1 cellular context compared by ENCODE assay signal in the genomic region with DNA sequence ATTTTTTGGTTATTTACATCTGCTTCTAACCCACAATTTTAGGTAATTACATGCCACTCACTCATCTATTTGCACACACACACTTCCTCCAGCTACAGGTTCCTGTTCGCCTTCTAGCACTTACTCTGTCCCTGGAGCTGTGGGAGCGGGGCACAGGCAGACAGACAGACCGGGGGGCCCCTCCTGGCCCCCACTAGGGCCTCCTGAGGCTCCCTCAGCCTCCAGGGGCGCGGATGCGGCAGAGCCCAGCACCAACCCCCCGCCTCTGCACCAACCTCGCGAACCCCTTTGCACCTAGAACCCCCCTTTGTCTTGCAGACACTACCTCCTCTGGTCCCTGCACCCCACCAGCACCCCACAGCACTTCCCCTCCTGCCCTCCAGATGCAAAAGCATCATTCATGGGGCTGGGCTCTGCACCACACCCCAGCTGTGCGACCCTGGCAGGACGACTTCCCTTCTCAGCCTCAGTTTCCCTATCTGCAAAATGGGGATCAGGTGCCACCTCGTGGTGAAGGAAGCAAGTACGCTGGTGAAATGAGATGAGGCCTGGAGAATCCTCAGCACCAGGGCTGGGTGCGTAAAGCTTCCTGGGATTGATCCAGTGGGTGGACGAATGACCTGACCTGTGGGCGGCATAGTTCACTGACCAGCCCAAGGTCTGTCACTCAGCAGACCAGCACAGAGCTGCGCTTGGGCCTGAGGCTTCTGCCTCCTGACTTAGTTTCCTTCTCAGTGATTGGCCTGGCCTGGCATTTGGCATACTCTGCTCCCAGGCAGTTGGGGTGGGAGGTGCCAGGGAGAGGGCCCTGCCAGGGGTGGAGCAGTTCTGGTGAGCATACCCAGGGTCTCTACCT.
TF ChIP-seq lines count a peak whose summit lies in the region.

No MANE protein-coding gene starts in this region.

TF ChIP-seq in HepG2, 621 proteins besides CTCF, POLR2A, EP300 and RAD21 (continued from another document and continues in another):
- TF ChIP-seq, protein P1, sequence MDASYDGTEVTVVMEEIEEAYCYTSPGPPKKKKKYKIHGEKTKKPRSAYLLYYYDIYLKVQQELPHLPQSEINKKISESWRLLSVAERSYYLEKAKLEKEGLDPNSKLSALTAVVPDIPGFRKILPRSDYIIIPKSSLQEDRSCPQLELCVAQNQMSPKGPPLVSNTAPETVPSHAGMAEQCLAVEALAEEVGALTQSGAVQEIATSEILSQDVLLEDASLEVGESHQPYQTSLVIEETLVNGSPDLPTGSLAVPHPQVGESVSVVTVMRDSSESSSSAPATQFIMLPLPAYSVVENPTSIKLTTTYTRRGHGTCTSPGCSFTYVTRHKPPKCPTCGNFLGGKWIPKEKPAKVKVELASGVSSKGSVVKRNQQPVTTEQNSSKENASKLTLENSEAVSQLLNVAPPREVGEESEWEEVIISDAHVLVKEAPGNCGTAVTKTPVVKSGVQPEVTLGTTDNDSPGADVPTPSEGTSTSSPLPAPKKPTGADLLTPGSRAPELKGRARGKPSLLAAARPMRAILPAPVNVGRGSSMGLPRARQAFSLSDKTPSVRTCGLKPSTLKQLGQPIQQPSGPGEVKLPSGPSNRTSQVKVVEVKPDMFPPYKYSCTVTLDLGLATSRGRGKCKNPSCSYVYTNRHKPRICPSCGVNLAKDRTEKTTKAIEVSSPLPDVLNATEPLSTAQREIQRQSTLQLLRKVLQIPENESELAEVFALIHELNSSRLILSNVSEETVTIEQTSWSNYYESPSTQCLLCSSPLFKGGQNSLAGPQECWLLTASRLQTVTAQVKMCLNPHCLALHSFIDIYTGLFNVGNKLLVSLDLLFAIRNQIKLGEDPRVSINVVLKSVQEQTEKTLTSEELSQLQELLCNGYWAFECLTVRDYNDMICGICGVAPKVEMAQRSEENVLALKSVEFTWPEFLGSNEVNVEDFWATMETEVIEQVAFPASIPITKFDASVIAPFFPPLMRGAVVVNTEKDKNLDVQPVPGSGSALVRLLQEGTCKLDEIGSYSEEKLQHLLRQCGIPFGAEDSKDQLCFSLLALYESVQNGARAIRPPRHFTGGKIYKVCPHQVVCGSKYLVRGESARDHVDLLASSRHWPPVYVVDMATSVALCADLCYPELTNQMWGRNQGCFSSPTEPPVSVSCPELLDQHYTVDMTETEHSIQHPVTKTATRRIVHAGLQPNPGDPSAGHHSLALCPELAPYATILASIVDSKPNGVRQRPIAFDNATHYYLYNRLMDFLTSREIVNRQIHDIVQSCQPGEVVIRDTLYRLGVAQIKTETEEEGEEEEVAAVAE (CRISPR knock-in tag; IDR thresholded peaks at IDR 0.05; ENCODE audit: borderline replicate concordance): no peak
- TF ChIP-seq, protein P2, sequence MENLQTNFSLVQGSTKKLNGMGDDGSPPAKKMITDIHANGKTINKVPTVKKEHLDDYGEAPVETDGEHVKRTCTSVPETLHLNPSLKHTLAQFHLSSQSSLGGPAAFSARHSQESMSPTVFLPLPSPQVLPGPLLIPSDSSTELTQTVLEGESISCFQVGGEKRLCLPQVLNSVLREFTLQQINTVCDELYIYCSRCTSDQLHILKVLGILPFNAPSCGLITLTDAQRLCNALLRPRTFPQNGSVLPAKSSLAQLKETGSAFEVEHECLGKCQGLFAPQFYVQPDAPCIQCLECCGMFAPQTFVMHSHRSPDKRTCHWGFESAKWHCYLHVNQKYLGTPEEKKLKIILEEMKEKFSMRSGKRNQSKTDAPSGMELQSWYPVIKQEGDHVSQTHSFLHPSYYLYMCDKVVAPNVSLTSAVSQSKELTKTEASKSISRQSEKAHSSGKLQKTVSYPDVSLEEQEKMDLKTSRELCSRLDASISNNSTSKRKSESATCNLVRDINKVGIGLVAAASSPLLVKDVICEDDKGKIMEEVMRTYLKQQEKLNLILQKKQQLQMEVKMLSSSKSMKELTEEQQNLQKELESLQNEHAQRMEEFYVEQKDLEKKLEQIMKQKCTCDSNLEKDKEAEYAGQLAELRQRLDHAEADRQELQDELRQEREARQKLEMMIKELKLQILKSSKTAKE (CRISPR knock-in tag; IDR thresholded peaks at IDR 0.05; ENCODE audit: borderline replicate concordance): no peak
- TF ChIP-seq TBX2 (CRISPR knock-in tag; IDR thresholded peaks at IDR 0.05; ENCODE audit: borderline replicate concordance): no peak
- TF ChIP-seq HOXD1 (CRISPR knock-in tag; IDR thresholded peaks at IDR 0.05): no peak
- TF ChIP-seq ZNF547 (CRISPR knock-in tag; IDR thresholded peaks at IDR 0.05): no peak
- no peak for TF ChIP-seq PPARG (CRISPR knock-in tag; conservative IDR thresholded peaks at IDR 0.05)
- TF ChIP-seq, protein P3, sequence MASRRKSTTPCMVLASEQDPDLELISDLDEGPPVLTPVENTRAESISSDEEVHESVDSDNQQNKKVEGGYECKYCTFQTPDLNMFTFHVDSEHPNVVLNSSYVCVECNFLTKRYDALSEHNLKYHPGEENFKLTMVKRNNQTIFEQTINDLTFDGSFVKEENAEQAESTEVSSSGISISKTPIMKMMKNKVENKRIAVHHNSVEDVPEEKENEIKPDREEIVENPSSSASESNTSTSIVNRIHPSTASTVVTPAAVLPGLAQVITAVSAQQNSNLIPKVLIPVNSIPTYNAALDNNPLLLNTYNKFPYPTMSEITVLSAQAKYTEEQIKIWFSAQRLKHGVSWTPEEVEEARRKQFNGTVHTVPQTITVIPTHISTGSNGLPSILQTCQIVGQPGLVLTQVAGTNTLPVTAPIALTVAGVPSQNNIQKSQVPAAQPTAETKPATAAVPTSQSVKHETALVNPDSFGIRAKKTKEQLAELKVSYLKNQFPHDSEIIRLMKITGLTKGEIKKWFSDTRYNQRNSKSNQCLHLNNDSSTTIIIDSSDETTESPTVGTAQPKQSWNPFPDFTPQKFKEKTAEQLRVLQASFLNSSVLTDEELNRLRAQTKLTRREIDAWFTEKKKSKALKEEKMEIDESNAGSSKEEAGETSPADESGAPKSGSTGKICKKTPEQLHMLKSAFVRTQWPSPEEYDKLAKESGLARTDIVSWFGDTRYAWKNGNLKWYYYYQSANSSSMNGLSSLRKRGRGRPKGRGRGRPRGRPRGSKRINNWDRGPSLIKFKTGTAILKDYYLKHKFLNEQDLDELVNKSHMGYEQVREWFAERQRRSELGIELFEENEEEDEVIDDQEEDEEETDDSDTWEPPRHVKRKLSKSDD (CRISPR knock-in tag; IDR thresholded peaks at IDR 0.05; ENCODE audit: low read depth): no peak
- no peak for TF ChIP-seq HCFC1 (IDR thresholded peaks at IDR 0.05; ENCODE audit: low read depth, low read length)
- no peak for TF ChIP-seq CCDC6 (CRISPR knock-in tag; IDR thresholded peaks at IDR 0.05)
- TF ChIP-seq, protein P4, sequence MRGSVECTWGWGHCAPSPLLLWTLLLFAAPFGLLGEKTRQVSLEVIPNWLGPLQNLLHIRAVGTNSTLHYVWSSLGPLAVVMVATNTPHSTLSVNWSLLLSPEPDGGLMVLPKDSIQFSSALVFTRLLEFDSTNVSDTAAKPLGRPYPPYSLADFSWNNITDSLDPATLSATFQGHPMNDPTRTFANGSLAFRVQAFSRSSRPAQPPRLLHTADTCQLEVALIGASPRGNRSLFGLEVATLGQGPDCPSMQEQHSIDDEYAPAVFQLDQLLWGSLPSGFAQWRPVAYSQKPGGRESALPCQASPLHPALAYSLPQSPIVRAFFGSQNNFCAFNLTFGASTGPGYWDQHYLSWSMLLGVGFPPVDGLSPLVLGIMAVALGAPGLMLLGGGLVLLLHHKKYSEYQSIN (CRISPR knock-in tag; IDR thresholded peaks at IDR 0.05; ENCODE audit: borderline replicate concordance): no peak
- TF ChIP-seq ZMYM2 (CRISPR knock-in tag; IDR thresholded peaks at IDR 0.05): no peak
- TF ChIP-seq ZNF136 (CRISPR knock-in tag; IDR thresholded peaks at IDR 0.05; ENCODE audit: low read depth): no peak
- TF ChIP-seq ZSCAN22 (CRISPR knock-in tag; IDR thresholded peaks at IDR 0.05): no peak
- 0 out of 2 replicates have a peak, but pooled peaks have one; percentile 17 for TF ChIP-seq ZFX (CRISPR knock-in tag; IDR thresholded peaks at IDR 0.05; ENCODE audit: low read depth)
- no peak for TF ChIP-seq NR1H2 (CRISPR knock-in tag; IDR thresholded peaks at IDR 0.05; ENCODE audit: borderline replicate concordance, low read depth)
- TF ChIP-seq ZNF709 (CRISPR knock-in tag; IDR thresholded peaks at IDR 0.05): no peak
- TF ChIP-seq STAG1 (CRISPR knock-in tag; IDR thresholded peaks at IDR 0.05): peak; percentile 32; the same call in 1 of the 2 replicates
- TF ChIP-seq, protein P5, sequence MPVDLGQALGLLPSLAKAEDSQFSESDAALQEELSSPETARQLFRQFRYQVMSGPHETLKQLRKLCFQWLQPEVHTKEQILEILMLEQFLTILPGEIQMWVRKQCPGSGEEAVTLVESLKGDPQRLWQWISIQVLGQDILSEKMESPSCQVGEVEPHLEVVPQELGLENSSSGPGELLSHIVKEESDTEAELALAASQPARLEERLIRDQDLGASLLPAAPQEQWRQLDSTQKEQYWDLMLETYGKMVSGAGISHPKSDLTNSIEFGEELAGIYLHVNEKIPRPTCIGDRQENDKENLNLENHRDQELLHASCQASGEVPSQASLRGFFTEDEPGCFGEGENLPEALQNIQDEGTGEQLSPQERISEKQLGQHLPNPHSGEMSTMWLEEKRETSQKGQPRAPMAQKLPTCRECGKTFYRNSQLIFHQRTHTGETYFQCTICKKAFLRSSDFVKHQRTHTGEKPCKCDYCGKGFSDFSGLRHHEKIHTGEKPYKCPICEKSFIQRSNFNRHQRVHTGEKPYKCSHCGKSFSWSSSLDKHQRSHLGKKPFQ (CRISPR knock-in tag; IDR thresholded peaks at IDR 0.05; ENCODE audit: insufficient replicate concordance): no peak
- TF ChIP-seq ZSCAN29 (CRISPR knock-in tag; conservative IDR thresholded peaks at IDR 0.05): no peak
- 0 out of 2 replicates have a peak, but pooled peaks have one; percentile 8 for TF ChIP-seq ETV5 (CRISPR knock-in tag; IDR thresholded peaks at IDR 0.05; ENCODE audit: borderline replicate concordance)
- TF ChIP-seq REPIN1 (CRISPR knock-in tag; IDR thresholded peaks at IDR 0.05; ENCODE audit: borderline replicate concordance, low read depth): no peak
- peak; percentile 29; the same call in 1 of the 2 replicates for TF ChIP-seq HNF4A (CRISPR knock-in tag; IDR thresholded peaks at IDR 0.05)
- no peak for TF ChIP-seq CBX2 (IDR thresholded peaks at IDR 0.05; ENCODE audit: low read depth, low read length)
- no peak for TF ChIP-seq CBX2 (CRISPR knock-in tag; IDR thresholded peaks at IDR 0.05; ENCODE audit: low read depth)
- no peak; the same call in 1 of the 2 replicates for TF ChIP-seq ZNF772 (CRISPR knock-in tag; IDR thresholded peaks at IDR 0.05)
- TF ChIP-seq JARID2 (CRISPR knock-in tag; IDR thresholded peaks at IDR 0.05; ENCODE audit: insufficient replicate concordance): no peak
- TF ChIP-seq, protein P6, sequence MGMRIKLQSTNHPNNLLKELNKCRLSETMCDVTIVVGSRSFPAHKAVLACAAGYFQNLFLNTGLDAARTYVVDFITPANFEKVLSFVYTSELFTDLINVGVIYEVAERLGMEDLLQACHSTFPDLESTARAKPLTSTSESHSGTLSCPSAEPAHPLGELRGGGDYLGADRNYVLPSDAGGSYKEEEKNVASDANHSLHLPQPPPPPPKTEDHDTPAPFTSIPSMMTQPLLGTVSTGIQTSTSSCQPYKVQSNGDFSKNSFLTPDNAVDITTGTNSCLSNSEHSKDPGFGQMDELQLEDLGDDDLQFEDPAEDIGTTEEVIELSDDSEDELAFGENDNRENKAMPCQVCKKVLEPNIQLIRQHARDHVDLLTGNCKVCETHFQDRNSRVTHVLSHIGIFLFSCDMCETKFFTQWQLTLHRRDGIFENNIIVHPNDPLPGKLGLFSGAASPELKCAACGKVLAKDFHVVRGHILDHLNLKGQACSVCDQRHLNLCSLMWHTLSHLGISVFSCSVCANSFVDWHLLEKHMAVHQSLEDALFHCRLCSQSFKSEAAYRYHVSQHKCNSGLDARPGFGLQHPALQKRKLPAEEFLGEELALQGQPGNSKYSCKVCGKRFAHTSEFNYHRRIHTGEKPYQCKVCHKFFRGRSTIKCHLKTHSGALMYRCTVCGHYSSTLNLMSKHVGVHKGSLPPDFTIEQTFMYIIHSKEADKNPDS (CRISPR knock-in tag; IDR thresholded peaks at IDR 0.05): no peak
- TF ChIP-seq ZNF329 (CRISPR knock-in tag; IDR thresholded peaks at IDR 0.05; ENCODE audit: low read depth): no peak
- no peak for TF ChIP-seq MEF2D (CRISPR knock-in tag; IDR thresholded peaks at IDR 0.05)
- no peak for TF ChIP-seq NR2C2 (CRISPR knock-in tag; IDR thresholded peaks at IDR 0.05; ENCODE audit: borderline replicate concordance)
- peak; percentile 32; the same call in 1 of the 2 replicates for TF ChIP-seq GATAD2A (CRISPR knock-in tag; IDR thresholded peaks at IDR 0.05)
- TF ChIP-seq DNMT3B (CRISPR knock-in tag; conservative IDR thresholded peaks at IDR 0.05): no peak
